ENCODE assay signal across 32 cellular contexts in genomic region chr18:1999387-1999786, GRCh38.
"Had no signal": no experiment of that assay in that cellular context is flagged by ENCODE, and none has a peak within 500 bp of the region (broad histone marks: within the 10 kb centered on the region; RNA-seq: fewer than 3 reads in every experiment).

No MANE protein-coding gene starts in this region.

- H3K9me3 Mint-ChIP-seq: activated B cell treated with CpG ODN at 0.5 μM for 24 hours; activated CD4-positive, alpha-beta memory T cell treated with anti-CD3 and anti-CD28 coated beads for 36 hours; activated naive CD4-positive, alpha-beta T cell treated with anti-CD3 and anti-CD28 coated beads, Interleukin-2, amount 10 ng/mL, durations not matched to agents 7 days and 5 days; activated naive CD8-positive, alpha-beta T cell treated with anti-CD3 and anti-CD28 coated beads for 36 hours had no signal

- H3K27me3 Mint-ChIP-seq: activated B cell treated with CpG ODN at 0.5 μM for 24 hours had no signal

- H3K36me3 ChIP-seq: brain microvascular endothelial cell had no signal

- H3K36me3 Mint-ChIP-seq: activated CD4-positive, alpha-beta memory T cell treated with anti-CD3 and anti-CD28 coated beads for 36 hours; activated naive CD4-positive, alpha-beta T cell treated with anti-CD3 and anti-CD28 coated beads, Interleukin-2, amount 10 ng/mL, durations not matched to agents 7 days and 5 days; activated naive CD8-positive, alpha-beta T cell treated with anti-CD3 and anti-CD28 coated beads for 36 hours had no signal

- H3K27ac ChIP-seq: brain microvascular endothelial cell, PC-9, VCaP had no signal

- DNase-seq: activated B cell treated with CpG ODN at 0.5 μM for 24 hours; activated CD4-positive, alpha-beta memory T cell treated with anti-CD3 and anti-CD28 coated beads for 36 hours; activated CD4-positive, alpha-beta T cell treated with anti-CD3 and anti-CD28 coated beads for 4 hours; activated CD4-positive, alpha-beta T cell treated with anti-CD3 and anti-CD28 coated beads, Interleukin-2, amount 50 U/mL, for 1 hour; activated CD4-positive, CD25-positive, alpha-beta regulatory T cell treated with anti-CD3 and anti-CD28 coated beads, Interleukin-2, amount 50 U/mL, for 72 hours; activated CD8-positive, alpha-beta memory T cell treated with anti-CD3 and anti-CD28 coated beads, Interleukin-2, amount 50 U/mL, for 4 hours; activated effector memory CD4-positive, alpha-beta T cell treated with Interleukin-2 at 50 U/mL for 16 hours; activated naive CD4-positive, alpha-beta T cell treated with anti-CD3 and anti-CD28 coated beads, Interleukin-2, amount 10 ng/mL, durations not matched to agents 7 days and 5 days; activated naive CD8-positive, alpha-beta T cell treated with anti-CD3 and anti-CD28 coated beads for 36 hours; activated T-cell treated with anti-CD3 and anti-CD28 coated beads for 4 hours; activated T-cell treated with anti-CD3 and anti-CD28 coated beads, Interleukin-2, amount 50 U/mL, for 48 hours; amniotic stem cell; aorta; brain microvascular endothelial cell; central memory CD4-positive, alpha-beta T cell; NCI-H1092 treated with DMSO at 0.1 percent for 48 hours; NCI-H1417; NCI-H146; NCI-H187; NCI-H2029 treated with DMSO at 0.1 percent for 48 hours; NCI-H2107; NCI-H2171; NCI-H510A; NCI-H526 treated with DMSO at 0.1 percent for 48 hours; NCI-H774; PC-9; Right ventricle myocardium superior; SW 1271; T-helper 1 cell; T-helper 2 cell; T-helper 9 cell had no signal

- H3K4me3 ChIP-seq: PC-9 had no signal

- H3K4me3 Mint-ChIP-seq: activated B cell treated with CpG ODN at 0.5 μM for 24 hours; activated CD4-positive, alpha-beta memory T cell treated with anti-CD3 and anti-CD28 coated beads for 36 hours; activated naive CD4-positive, alpha-beta T cell treated with anti-CD3 and anti-CD28 coated beads, Interleukin-2, amount 10 ng/mL, durations not matched to agents 7 days and 5 days; activated naive CD8-positive, alpha-beta T cell treated with anti-CD3 and anti-CD28 coated beads for 36 hours had no signal

- H3K27ac Mint-ChIP-seq: activated B cell treated with CpG ODN at 0.5 μM for 24 hours; activated CD4-positive, alpha-beta memory T cell treated with anti-CD3 and anti-CD28 coated beads for 36 hours; activated naive CD4-positive, alpha-beta T cell treated with anti-CD3 and anti-CD28 coated beads, Interleukin-2, amount 10 ng/mL, durations not matched to agents 7 days and 5 days; activated naive CD8-positive, alpha-beta T cell treated with anti-CD3 and anti-CD28 coated beads for 36 hours had no signal

- H3K4me2 ChIP-seq: PC-9 had no signal

- H3K4me1 Mint-ChIP-seq: activated B cell treated with CpG ODN at 0.5 μM for 24 hours; activated naive CD4-positive, alpha-beta T cell treated with anti-CD3 and anti-CD28 coated beads, Interleukin-2, amount 10 ng/mL, durations not matched to agents 7 days and 5 days; activated naive CD8-positive, alpha-beta T cell treated with anti-CD3 and anti-CD28 coated beads for 36 hours had no signal

- H2AFZ ChIP-seq: PC-9 had no signal

- H3K27me3 ChIP-seq: brain microvascular endothelial cell had no signal
